Comparison of ENCODE assay signal across 8 cellular contexts in the genomic region with DNA sequence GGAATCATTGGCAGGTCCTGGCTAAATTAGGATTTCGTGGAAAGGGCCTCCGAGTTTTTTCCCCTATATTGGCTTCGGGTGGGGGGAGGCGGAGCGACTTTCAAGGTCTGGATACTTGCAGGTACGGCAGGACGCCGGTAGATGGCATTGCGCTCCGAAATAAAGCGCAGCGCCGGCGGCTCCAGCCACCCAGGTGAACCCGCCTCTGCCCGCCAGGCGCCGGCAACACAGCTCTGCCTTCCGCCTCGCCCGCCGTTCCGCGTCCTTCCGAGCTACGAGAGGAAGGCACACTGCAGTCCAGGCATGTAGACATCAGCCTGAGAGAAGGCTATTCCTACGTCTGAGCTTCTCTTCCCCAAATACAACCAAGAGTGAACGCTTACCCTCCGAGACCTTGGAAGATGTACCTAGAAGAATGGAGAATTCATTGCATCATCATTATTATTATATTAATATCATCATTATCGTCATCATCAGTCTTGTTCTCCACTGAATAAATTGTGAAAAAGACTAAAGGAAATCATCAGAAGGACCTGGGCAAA.
DNase-seq lines count a peak whose midpoint lies in the region; ATAC-seq, FAIRE-seq and TF ChIP-seq lines count a peak whose summit lies in the region.

No MANE protein-coding gene starts in this region.

- TF ChIP-seq CTCF in GM12865 (IDR thresholded peaks at IDR 0.05; ENCODE audit: insufficient read depth, low read depth, low read length, missing control alignments) (peak; percentile 81), NB4 (IDR thresholded peaks at IDR 0.05; ENCODE audit: low read depth, low read length) (peak; percentile 67), heart right ventricle (IDR thresholded peaks at IDR 0.05) (peak; percentile 67 to 93 (median 86)), progenitor cell of endocrine pancreas (IDR thresholded peaks at IDR 0.05; ENCODE audit: unreplicated experiment) (peak; percentile 87)

- H3K4me3 Mint-ChIP-seq in progenitor cell of endocrine pancreas (ENCODE audit: low read depth), result peak overlapping the region; percentile 73

- peaks cover 2% of the 10 kb centered on the region for H3K36me3 Mint-ChIP-seq in progenitor cell of endocrine pancreas (ENCODE audit: insufficient read depth)

- H3K9me3 Mint-ChIP-seq in progenitor cell of endocrine pancreas (ENCODE audit: low read depth), result no peaks in the 10 kb centered on the region

- no peak overlapping the region for H3K4me3 ChIP-seq in GM12865 (ENCODE audit: low read depth, low read length)
- no peak overlapping the region for H3K4me3 ChIP-seq in NB4 (ENCODE audit: low read depth, low read length)
- peak overlapping the region; percentile 76 for H3K4me3 ChIP-seq in adipocyte (ENCODE audit: low read length)
- H3K4me3 ChIP-seq in heart right ventricle, result peak overlapping the region in 9 of 10 donors; percentile 13 to 69 (median 61)

- ATAC-seq in HG02623 (IDR thresholded peaks at IDR 0.05; ENCODE audit: unreplicated experiment) (peak; percentile 97), heart right ventricle (peak; percentile 80 to 91 (median 82))

- peak overlapping the region; percentile 26 to 96 (median 78) for H3K27ac ChIP-seq in heart right ventricle

- H3K27ac Mint-ChIP-seq in progenitor cell of endocrine pancreas, result peak overlapping the region; percentile 98

- H3K27me3 Mint-ChIP-seq in progenitor cell of endocrine pancreas, result no peaks in the 10 kb centered on the region

- H3K36me3 ChIP-seq in adipocyte (ENCODE audit: control insufficient read depth, insufficient read depth, low read length, severe bottlenecking) (no peaks in the 10 kb centered on the region), heart right ventricle (no peaks in the 10 kb centered on the region)

- no peaks in the 10 kb centered on the region for H3K9me3 ChIP-seq in adipocyte (ENCODE audit: control insufficient read depth, low read length)
- no peaks in the 10 kb centered on the region for H3K9me3 ChIP-seq in heart right ventricle

- FAIRE-seq in urothelium cell line (lab: Jason Lieb, UNC), result no peak

- peak; percentile 86 for DNase-seq in GM12865 (ENCODE audit: low read depth)
- peak; percentile 76 for DNase-seq in NB4 (ENCODE audit: low read depth)
- DNase-seq in SKM-1 (lab: John Stamatoyannopoulos, UW; ENCODE audit: unreplicated experiment), result peak; percentile 59
- DNase-seq in adipocyte (ENCODE audit: low read depth), result peak; percentile 94
- peak; percentile 84 to 85 for DNase-seq in heart right ventricle
- DNase-seq in progenitor cell of endocrine pancreas (ENCODE audit: low spot score, unreplicated experiment), result peak; percentile 89
- peak; percentile 79 for DNase-seq in urothelium cell line (ENCODE audit: low spot score)

- peaks cover 35% of the 10 kb centered on the region for H3K27me3 ChIP-seq in adipocyte (replicated peaks; ENCODE audit: control insufficient read depth, insufficient read depth, low read length)
- H3K27me3 ChIP-seq in heart right ventricle, result peaks cover 0 to 78% (median 32%) of the 10 kb centered on the region in 7 donors

- no peak for TF ChIP-seq POLR2A in NB4 (IDR thresholded peaks at IDR 0.05; ENCODE audit: extremely low read depth, insufficient read length)

- intact Hi-C loops in heart right ventricle (cut with DNase I), result loop anchor here (2.0 to 10.0 kb wide), 11 partner anchors 68 to 615 kb away; partner anchors contain the start of genes MECOM (in 6 of the 10), ACTRT3 (in 2 of the 10) and TERC (in 2 of the 10)

- WGBS in heart right ventricle, 2 donors, result 2 to 3% methylated on average over 30 of the region's 30 CpGs

- peaks cover 60% of the 10 kb centered on the region for H3K4me1 Mint-ChIP-seq in progenitor cell of endocrine pancreas (ENCODE audit: low read depth)

- peaks cover 15% of the 10 kb centered on the region for H3K4me1 ChIP-seq in adipocyte (ENCODE audit: control insufficient read depth, insufficient read depth, low read length)
- H3K4me1 ChIP-seq in heart right ventricle, result peaks cover 0 to 38% (median 16%) of the 10 kb centered on the region in 9 donors

- H3K9ac ChIP-seq in adipocyte (ENCODE audit: low read length), result peak overlapping the region; percentile 49

Comparison
In these comparisons a context has a peak if more than half of its experiments do, and no peak if none do; other contexts are left out.
1. H3K4me3 ChIP-seq: peak in adipocyte (single experiment) and heart right ventricle (9 of 10); none in GM12865 (single experiment) and NB4 (single experiment).
2. Peak in every context shown above with its lines, with median percentiles within 50 percentile points of each other: DNase-seq and CTCF ChIP-seq.